Comparison of ENCODE assay signal across 19 cellular contexts in the genomic region with DNA sequence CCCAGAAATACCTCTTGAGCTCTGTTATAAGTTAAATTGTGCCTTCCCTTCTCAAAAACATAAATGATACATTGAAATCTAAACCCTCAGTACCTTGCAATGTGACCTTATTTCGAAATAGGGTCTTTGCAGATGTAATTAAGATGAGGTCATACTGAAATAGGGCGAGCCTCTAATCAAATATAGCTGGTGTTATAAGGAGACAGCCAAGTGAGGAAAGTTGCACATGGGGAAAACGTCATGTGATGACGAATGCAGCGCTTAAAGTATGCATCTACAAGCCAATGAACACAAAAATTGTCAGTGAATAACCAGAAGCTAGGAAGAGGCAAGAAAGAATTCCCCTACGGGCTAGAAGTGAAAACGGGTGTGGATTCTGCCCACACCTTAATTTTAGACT.
"Had no signal": no experiment of that assay in that cellular context is flagged by ENCODE, and none has a peak within 500 bp of the region (broad histone marks: within the 10 kb centered on the region; RNA-seq: fewer than 3 reads in every experiment).

No MANE protein-coding gene starts in this region.

- DNase-seq: activated CD4-positive, alpha-beta T cell treated with anti-CD3 and anti-CD28 coated beads, Interleukin-2, amount 50 U/mL, for 48 hours; activated CD4-positive, CD25-positive, alpha-beta regulatory T cell treated with anti-CD3 and anti-CD28 coated beads, Interleukin-2, amount 50 U/mL, for 72 hours; activated CD8-positive, alpha-beta memory T cell treated with anti-CD3 and anti-CD28 coated beads, Interleukin-2, amount 10 ng/mL, durations not matched to agents 7 days and 5 days; activated gamma-delta T cell treated with Interleukin-2 at 50 U/mL for 16 hours; activated naive CD8-positive, alpha-beta T cell treated with anti-CD3 and anti-CD28 coated beads for 36 hours; activated T-cell treated with anti-CD3 and anti-CD28 coated beads, Interleukin-2, amount 50 U/mL, for 48 hours; aorta; caudate nucleus; effector memory CD4-positive, alpha-beta T cell; heart left ventricle; islet precursor cell; left lung; natural killer cell; psoas muscle; sigmoid colon; stimulated activated CD4-positive, alpha-beta T cell treated with anti-CD3 and anti-CD28 coated beads, Interleukin-2, amount 100 ng/mL, for 48 hours; stimulated activated naive CD8-positive, alpha-beta T cell treated with anti-CD3 and anti-CD28 coated beads, Interleukin-15, Interleukin-2, amounts not matched to agents 100 U/mL and 50 U/mL, for 24 hours had no signal

- H3K36me3 ChIP-seq: heart left ventricle, left lung, sigmoid colon, thoracic aorta had no signal

- H3K27me3 ChIP-seq: heart left ventricle, left lung, sigmoid colon had no signal

- H3K4me3 ChIP-seq: heart left ventricle, left lung, psoas muscle, sigmoid colon, thoracic aorta had no signal

- H3K9me3 ChIP-seq: left lung, psoas muscle, thoracic aorta had no signal

- H3K27ac ChIP-seq: epithelial cell of prostate, heart left ventricle, left lung, psoas muscle, sigmoid colon, thoracic aorta had no signal

- H3K4me1 ChIP-seq: heart left ventricle, left lung, psoas muscle, sigmoid colon had no signal
